27 cellular contexts compared by ENCODE assay signal in genomic region chrX:33968611-33969010, GRCh38.
"Had no signal": no experiment of that assay in that cellular context is flagged by ENCODE, and none has a peak within 500 bp of the region (broad histone marks: within the 10 kb centered on the region; RNA-seq: fewer than 3 reads in every experiment).

No MANE protein-coding gene starts in this region.

- H3K4me1 Mint-ChIP-seq: endodermal cell; memory B cell; naive thymus-derived CD4-positive, alpha-beta T cell had no signal

- H3K27ac ChIP-seq: colonic mucosa, epithelial cell of prostate, esophagus squamous epithelium, gastrocnemius medialis, heart right ventricle, left lung had no signal

- FAIRE-seq: endometrium had no signal

- H3K9me3 ChIP-seq: colonic mucosa, esophagus squamous epithelium, gastrocnemius medialis, heart right ventricle, left lung had no signal

- H3K36me3 ChIP-seq: colonic mucosa, esophagus squamous epithelium, gastrocnemius medialis, heart right ventricle, left lung had no signal

- DNase-seq: colonic mucosa; cortex of kidney; effector CD8-positive, alpha-beta T cell; effector memory CD8-positive, alpha-beta T cell; endodermal cell; erythroblast; esophagus squamous epithelium; foreskin fibroblast; foreskin melanocyte; gastrocnemius medialis; glutamatergic neuron; head of caudate nucleus; heart right ventricle; hippocampal formation; islet precursor cell; left cardiac atrium; left lung; left ventricle myocardium superior; mammary epithelial cell; mesendoderm; midbrain; naive thymus-derived CD4-positive, alpha-beta T cell had no signal

- H3K27me3 Mint-ChIP-seq: dendritic cell treated with granulocyte-macrophage colony-stimulating factor and Interleukin-4, amounts not matched to agents 40 ng/mL and 50 ng/mL, for 4 days; effector memory CD8-positive, alpha-beta T cell; memory B cell; naive thymus-derived CD4-positive, alpha-beta T cell had no signal

- H3K4me3 Mint-ChIP-seq: dendritic cell treated with granulocyte-macrophage colony-stimulating factor and Interleukin-4, amounts not matched to agents 40 ng/mL and 50 ng/mL, for 4 days; effector memory CD8-positive, alpha-beta T cell; endodermal cell; memory B cell; naive thymus-derived CD4-positive, alpha-beta T cell had no signal

- H3K4me1 ChIP-seq: colonic mucosa, esophagus squamous epithelium, heart right ventricle, left lung had no signal

- H3K27me3 ChIP-seq: colonic mucosa, esophagus squamous epithelium, gastrocnemius medialis, heart right ventricle, left lung had no signal

- H3K36me3 Mint-ChIP-seq: memory B cell; naive thymus-derived CD4-positive, alpha-beta T cell had no signal

- H3K4me3 ChIP-seq: colonic mucosa, esophagus squamous epithelium, gastrocnemius medialis, heart right ventricle, left lung, lung had no signal

- ATAC-seq: effector memory CD8-positive, alpha-beta T cell; gastrocnemius medialis; heart right ventricle; left cardiac atrium; left lung; left ventricle myocardium superior; naive thymus-derived CD4-positive, alpha-beta T cell had no signal

- H3K27ac Mint-ChIP-seq: dendritic cell treated with granulocyte-macrophage colony-stimulating factor and Interleukin-4, amounts not matched to agents 40 ng/mL and 50 ng/mL, for 4 days; effector memory CD8-positive, alpha-beta T cell; endodermal cell; memory B cell; naive thymus-derived CD4-positive, alpha-beta T cell had no signal

- H3K9me3 Mint-ChIP-seq: dendritic cell treated with granulocyte-macrophage colony-stimulating factor and Interleukin-4, amounts not matched to agents 40 ng/mL and 50 ng/mL, for 4 days; effector memory CD8-positive, alpha-beta T cell; memory B cell had no signal
